ENCODE assay signal across 13 cellular contexts in genomic region chr15:44812029-44812517, GRCh38.
DNase-seq lines count a peak whose midpoint lies in the region; ATAC-seq and TF ChIP-seq lines count a peak whose summit lies in the region.
"Had no signal": no experiment of that assay in that cellular context is flagged by ENCODE, and none has a peak within 500 bp of the region (broad histone marks: within the 10 kb centered on the region; RNA-seq: fewer than 3 reads in every experiment).

No MANE protein-coding gene starts in this region.

- intact Hi-C loops in prostate gland (cut with DNase I): no loop called here
- intact Hi-C loops in upper lobe of right lung (cut with DNase I): no loop called here

- no peaks in the 10 kb centered on the region for H3K79me2 ChIP-seq in MM.1S (ENCODE audit: low read length)

- H3K4me1 ChIP-seq in MM.1S (ENCODE audit: low read length) (peaks cover 9% of the 10 kb centered on the region; the same call in 1 of the 2 replicates), prostate gland (replicated peaks) (no peaks in the 10 kb centered on the region), upper lobe of right lung (no peaks in the 10 kb centered on the region)
- H3K4me1 ChIP-seq: breast epithelium had no signal

- 34% methylated on average over 5 of the region's 5 CpGs for WGBS in prostate gland

- no peaks in the 10 kb centered on the region for H3K9me2 ChIP-seq in MM.1S (replicated peaks; ENCODE audit: insufficient read depth, low read length)

- peak overlapping the region; percentile 40 for H2AFZ ChIP-seq in MM.1S (ENCODE audit: low read length)

- H3K27ac ChIP-seq in MM.1S (ENCODE audit: low read length): peak overlapping the region; percentile 3; the same call in 1 of the 2 replicates
- peak overlapping the region; percentile 36 to 67 for H3K27ac ChIP-seq in prostate gland
- no peak overlapping the region for H3K27ac ChIP-seq in upper lobe of right lung
- H3K27ac ChIP-seq: esophagus squamous epithelium, KMS-11 had no signal

- TF ChIP-seq POLR2A in prostate gland (IDR thresholded peaks at IDR 0.05): no peak

- no peak overlapping the region for H3K9ac ChIP-seq in MM.1S (ENCODE audit: low read length)
- H3K9ac ChIP-seq: KMS-11 had no signal

- no peak for TF ChIP-seq CTCF in MM.1S (IDR thresholded peaks at IDR 0.05; ENCODE audit: low read length)
- no peak for TF ChIP-seq CTCF in prostate gland (IDR thresholded peaks at IDR 0.05)
- TF ChIP-seq CTCF in upper lobe of right lung (IDR thresholded peaks at IDR 0.05): no peak

- H4K20me1 ChIP-seq in MM.1S (ENCODE audit: insufficient read depth, low read length): no peaks in the 10 kb centered on the region

- H3K36me3 ChIP-seq in MM.1S (replicated peaks; ENCODE audit: insufficient read depth, low read length): no peaks in the 10 kb centered on the region
- no peaks in the 10 kb centered on the region for H3K36me3 ChIP-seq in prostate gland
- no peaks in the 10 kb centered on the region for H3K36me3 ChIP-seq in upper lobe of right lung
- H3K36me3 ChIP-seq: breast epithelium, esophagus squamous epithelium had no signal

- H3K4me3 ChIP-seq in MM.1S (ENCODE audit: low read length) (no peak overlapping the region), prostate gland (no peak overlapping the region), upper lobe of right lung (no peak overlapping the region)
- H3K4me3 ChIP-seq: breast epithelium, esophagus squamous epithelium had no signal

- H3F3A ChIP-seq in MM.1S (ENCODE audit: insufficient read depth, low read length): no peaks in the 10 kb centered on the region; the same call in 1 of the 2 replicates

- peak; percentile 53 for DNase-seq in MM.1S
- peak; percentile 71 for DNase-seq in NCI-H2196 (lab: John Stamatoyannopoulos, UW; ENCODE audit: unreplicated experiment)
- DNase-seq in cerebellum (ENCODE audit: low spot score): peak; percentile 58
- peak; percentile 69 for DNase-seq in prostate gland (ENCODE audit: low spot score)
- no peak for DNase-seq in upper lobe of right lung
- DNase-seq in SK-N-DZ (ENCODE audit: low spot score): no peak
- DNase-seq: activated B cell treated with CpG ODN at 0.5 μM for 24 hours, esophagus squamous epithelium, naive B cell had no signal

- H3K4me2 ChIP-seq in MM.1S (ENCODE audit: low read depth, low read length): peak overlapping the region; percentile 39; the same call in 1 of the 2 replicates
- H3K4me2 ChIP-seq: KMS-11 had no signal

- H3K9me3 ChIP-seq in MM.1S (replicated peaks; ENCODE audit: insufficient read depth, low read length) (no peaks in the 10 kb centered on the region), prostate gland (no peaks in the 10 kb centered on the region), upper lobe of right lung (no peaks in the 10 kb centered on the region)
- H3K9me3 ChIP-seq: breast epithelium, esophagus squamous epithelium had no signal

- H3K27me3 ChIP-seq in MM.1S (replicated peaks; ENCODE audit: insufficient read depth, low read length): no peaks in the 10 kb centered on the region
- H3K27me3 ChIP-seq in prostate gland (replicated peaks; ENCODE audit: insufficient read depth): no peaks in the 10 kb centered on the region
- H3K27me3 ChIP-seq in upper lobe of right lung: no peaks in the 10 kb centered on the region
- H3K27me3 ChIP-seq: breast epithelium had no signal

- no peak for ATAC-seq in GM21529 (IDR thresholded peaks at IDR 0.05; ENCODE audit: unreplicated experiment)
- no peak for ATAC-seq in upper lobe of right lung
- no peak for ATAC-seq in HG03280 (IDR thresholded peaks at IDR 0.05; ENCODE audit: unreplicated experiment)

Comparison
In these comparisons a context has a peak if more than half of its experiments do, and no peak if none do; other contexts are left out.
1. DNase-seq: peak in MM.1S (single experiment), NCI-H2196 (single experiment), cerebellum (single experiment) and prostate gland (single experiment); none in upper lobe of right lung (single experiment) and SK-N-DZ (single experiment).